ENCODE assay signal across 26 cellular contexts in the genomic region with DNA sequence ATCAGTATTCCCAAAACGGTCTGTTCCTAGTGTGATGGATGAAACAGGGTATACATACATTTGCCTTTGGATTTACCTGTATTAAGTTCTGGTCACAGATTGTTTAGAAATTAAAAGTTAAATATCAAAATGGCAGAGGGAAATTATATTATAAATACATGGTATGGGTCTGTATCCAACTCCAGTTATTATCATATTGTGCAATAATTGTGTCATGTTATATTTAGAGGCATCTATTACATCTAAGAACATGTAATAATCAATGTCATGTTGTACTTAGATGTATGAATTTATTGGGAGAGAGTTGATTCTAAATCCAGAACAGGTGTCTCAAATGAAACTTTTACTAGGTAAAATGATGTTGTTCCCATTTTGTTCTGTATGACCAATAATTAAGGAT.
DNase-seq lines count a peak whose midpoint lies in the region; ATAC-seq, FAIRE-seq and TF ChIP-seq lines count a peak whose summit lies in the region.
"Had no signal": no experiment of that assay in that cellular context is flagged by ENCODE, and none has a peak within 500 bp of the region (broad histone marks: within the 10 kb centered on the region; RNA-seq: fewer than 3 reads in every experiment).

No MANE protein-coding gene starts in this region.

- in situ Hi-C loops in HepG2 (cut with HindIII; ENCODE audit: extremely low pct_ligation_motif_present, low pct_unique_long_range_greater_than_20kb) (no loop called here), K562 (cut with MboI) (no loop called here)

- TF ChIP-seq POLR2A in HepG2 (IDR thresholded peaks at IDR 0.05; ENCODE audit: insufficient read depth in 1 of 2, low read depth in 2 of 2, low read length in 2 of 2) (no peak), right lobe of liver (IDR thresholded peaks at IDR 0.05) (no peak), K562 (conservative IDR thresholded peaks at IDR 0.05) (no peak), stomach (IDR thresholded peaks at IDR 0.05) (no peak)

- TF ChIP-seq RAD21 in HepG2 (CRISPR knock-in tag; IDR thresholded peaks at IDR 0.05) (no peak), K562 (CRISPR knock-in tag; conservative IDR thresholded peaks at IDR 0.05 in 1 of 2, IDR thresholded peaks at IDR 0.05 in 1 of 2) (no peak)

- no TSS peak for BruUV-seq in HepG2 (replicated peaks; lab: Mats Ljungman, UMichigan)
- BruUV-seq in K562 (replicated peaks; lab: Mats Ljungman, UMichigan) = no TSS peak

- FAIRE-seq in HepG2 (lab: Jason Lieb, UNC) (no peak), K562 (lab: Jason Lieb, UNC) (no peak), pancreas (lab: Jason Lieb, UNC) (peak; percentile 32)
- FAIRE-seq: A204.1, GM12878, GM12892, GM18507 had no signal

- no peak for DNase-seq in HepG2 (ENCODE audit: low spot score)
- DNase-seq in right lobe of liver = no peak
- no peak for DNase-seq in K562 (ENCODE audit: extremely low read depth in 1 of 4, low spot score in 3 of 4)
- DNase-seq in pancreas = no peak
- DNase-seq in stomach = no peak
- DNase-seq: 8988T; ACHN; BE2C; C1 segment of cervical spinal cord; CD4-positive, alpha-beta memory T cell; CD4-positive, CD25-positive, alpha-beta regulatory T cell; CD8-positive, alpha-beta memory T cell; COR-L47; DMS 273 treated with DMSO at 0.1 percent for 48 hours; DMS153; DMS53; DMS79; DND-41; EL; GDM1 had no signal

- H4K20me1 ChIP-seq in HepG2 (ENCODE audit: insufficient read depth, low read length) (no peaks in the 10 kb centered on the region), K562 (replicated peaks; ENCODE audit: control insufficient read depth, insufficient read depth, low read length) (no peaks in the 10 kb centered on the region)
- H4K20me1 ChIP-seq: BLaER1 had no signal

- CTCF ChIA-PET in HepG2 (lab: Yijun Ruan, JAX; ENCODE audit: low intra/inter-chr PET ratio, low total read pairs) = no interaction called here
- CTCF ChIA-PET in K562 (lab: Yijun Ruan, JAX; ENCODE audit: low intra/inter-chr PET ratio) = no interaction called here

- POLR2A ChIA-PET in HepG2 (lab: Yijun Ruan, JAX) (no interaction called here), K562 (lab: Yijun Ruan, JAX) (no interaction called here)

- no peaks in the 10 kb centered on the region for H3K9me1 ChIP-seq in K562 (ENCODE audit: control insufficient read depth, insufficient read depth, low read length)

- TF ChIP-seq EP300 in HepG2 (IDR thresholded peaks at IDR 0.05; ENCODE audit: low read depth in 2 of 2, low read length in 2 of 2) = no peak
- TF ChIP-seq EP300 in HepG2 (CRISPR knock-in tag; IDR thresholded peaks at IDR 0.05; ENCODE audit: borderline replicate concordance) = no peak
- TF ChIP-seq EP300 in K562 (IDR thresholded peaks at IDR 0.05; ENCODE audit: low read length) = no peak
- TF ChIP-seq EP300 in stomach (IDR thresholded peaks at IDR 0.05) = no peak

- H3K36me3 ChIP-seq in HepG2 (replicated peaks in 1 of 2; ENCODE audit: control insufficient read depth in 1 of 2, insufficient read depth in 2 of 2, low read length in 2 of 2) (no peaks in the 10 kb centered on the region), right lobe of liver (no peaks in the 10 kb centered on the region), K562 (ENCODE audit: control insufficient read depth, insufficient read depth, low read length) (no peaks in the 10 kb centered on the region), pancreas (no peaks in the 10 kb centered on the region), stomach (no peaks in the 10 kb centered on the region)
- H3K36me3 ChIP-seq: BE2C, BLaER1 had no signal

- H3K4me3 ChIP-seq in HepG2 (replicated peaks in 1 of 3; ENCODE audit: insufficient read depth in 1 of 3, low read depth in 2 of 3, low read length in 3 of 3) (no peak overlapping the region), right lobe of liver (no peak overlapping the region), K562 (no peak overlapping the region), pancreas (no peak overlapping the region), stomach (no peak overlapping the region)
- H3K4me3 ChIP-seq: BLaER1, GM12878 had no signal

- H3K4me1 ChIP-seq in HepG2 (ENCODE audit: insufficient read depth, low read length) (no peaks in the 10 kb centered on the region), right lobe of liver (peaks cover 0 to 3% (median 0%) of the 10 kb centered on the region in 4 donors), K562 (replicated peaks in 1 of 2; ENCODE audit: control insufficient read depth in 2 of 2, insufficient read depth in 2 of 2, low read length in 2 of 2) (no peaks in the 10 kb centered on the region), pancreas (no peaks in the 10 kb centered on the region), stomach (no peaks in the 10 kb centered on the region)
- H3K4me1 ChIP-seq: BE2C, BLaER1 had no signal

- no peak overlapping the region for H3K27ac ChIP-seq in HepG2 (ENCODE audit: extremely low read length, insufficient read depth, low read length)
- H3K27ac ChIP-seq in right lobe of liver = no peak overlapping the region
- no peak overlapping the region for H3K27ac ChIP-seq in K562 (ENCODE audit: extremely low read depth, low read depth, low read length)
- H3K27ac ChIP-seq in pancreas = no peak overlapping the region
- no peak overlapping the region for H3K27ac ChIP-seq in stomach
- H3K27ac ChIP-seq: BLaER1 had no signal

- H3K9me3 ChIP-seq in HepG2 (ENCODE audit: low read length) (no peaks in the 10 kb centered on the region), right lobe of liver (no peaks in the 10 kb centered on the region), K562 (replicated peaks; ENCODE audit: control insufficient read depth, insufficient read depth, low read depth, low read length) (no peaks in the 10 kb centered on the region), pancreas (no peaks in the 10 kb centered on the region), stomach (no peaks in the 10 kb centered on the region)
- H3K9me3 ChIP-seq: BE2C, BLaER1 had no signal

- WGBS in HepG2 (ENCODE audit: low lambda C conversion rate) = 77% methylated on average over 1 of the region's 1 CpG
- 39% methylated on average over 1 of the region's 1 CpG for WGBS in right lobe of liver (ENCODE audit: insufficient coverage, low coverage, low lambda C conversion rate, missing lambda C conversion rate)
- WGBS in K562 (ENCODE audit: insufficient coverage, low coverage, missing lambda C conversion rate) = 0% methylated on average over 1 of the region's 1 CpG
- WGBS in pancreas, 2 donors = 58 to 63% methylated on average over 1 of the region's 1 CpG
- 39 to 62% (median 55%) methylated on average over 1 of the region's 1 CpG for WGBS in stomach, 5 donors

- no peak overlapping the region for H3K9ac ChIP-seq in HepG2 (ENCODE audit: insufficient read depth, low read depth, low read length)
- H3K9ac ChIP-seq in K562 (ENCODE audit: insufficient read depth in 1 of 2, low read depth in 2 of 2, low read length in 2 of 2) = no peak overlapping the region
- H3K9ac ChIP-seq: BLaER1 had no signal

- intact Hi-C loops in HepG2 (cut with micrococcal nuclease; ENCODE audit: unreplicated experiment) = no loop called here
- intact Hi-C loops in right lobe of liver (cut with DNase I) = no loop called here
- intact Hi-C loops in K562 (cut with micrococcal nuclease) = no loop called here
- intact Hi-C loops in pancreas (cut with DNase I) = no loop called here
- intact Hi-C loops in stomach (cut with DNase I; ENCODE audit: low total_unique reads) = no loop called here

- ATAC-seq in HepG2 (no peak), right lobe of liver (no peak), K562 (no peak), pancreas (no peak), HG03432 (IDR thresholded peaks at IDR 0.05; ENCODE audit: unreplicated experiment) (no peak)
- ATAC-seq: GM12878 had no signal

- H3K4me2 ChIP-seq in HepG2 (ENCODE audit: low read depth, low read length) (no peak overlapping the region), K562 (ENCODE audit: insufficient read depth, low read length) (no peak overlapping the region)
- H3K4me2 ChIP-seq: BLaER1 had no signal

- H2AFZ ChIP-seq in HepG2 (ENCODE audit: low read length) (no peak overlapping the region), K562 (ENCODE audit: low read depth, low read length) (no peak overlapping the region)

- H3K79me2 ChIP-seq in HepG2 (ENCODE audit: insufficient read depth, low read length) = no peaks in the 10 kb centered on the region
- no peaks in the 10 kb centered on the region for H3K79me2 ChIP-seq in K562 (ENCODE audit: control insufficient read depth, insufficient read depth, low read length)

- TF ChIP-seq CTCF in HepG2 (CRISPR knock-in tag; IDR thresholded peaks at IDR 0.05) = no peak
- no peak for TF ChIP-seq CTCF in right lobe of liver (IDR thresholded peaks at IDR 0.05)
- no peak for TF ChIP-seq CTCF in K562 (IDR thresholded peaks at IDR 0.05 in 2 of 3, conservative IDR thresholded peaks at IDR 0.05 in 1 of 3; ENCODE audit: insufficient read depth in 2 of 3, low read depth in 1 of 3, low read length in 3 of 3)
- TF ChIP-seq CTCF in pancreas (IDR thresholded peaks at IDR 0.05) = no peak
- TF ChIP-seq CTCF in stomach (IDR thresholded peaks at IDR 0.05) = no peak

- no peaks in the 10 kb centered on the region for H3K27me3 ChIP-seq in HepG2 (ENCODE audit: control insufficient read depth in 1 of 2, insufficient read depth in 2 of 2, low read length in 2 of 2)
- no peaks in the 10 kb centered on the region for H3K27me3 ChIP-seq in right lobe of liver
- no peaks in the 10 kb centered on the region for H3K27me3 ChIP-seq in K562 (ENCODE audit: control insufficient read depth in 2 of 2, insufficient read depth in 2 of 2, low read length in 2 of 2)
- H3K27me3 ChIP-seq in pancreas = no peaks in the 10 kb centered on the region
- no peaks in the 10 kb centered on the region for H3K27me3 ChIP-seq in stomach
- H3K27me3 ChIP-seq: BE2C, BLaER1 had no signal

TF ChIP-seq in HepG2, 621 proteins besides CTCF, POLR2A, EP300 and RAD21 (continues in another document):
- no peak for TF ChIP-seq MTF2 (CRISPR knock-in tag; IDR thresholded peaks at IDR 0.05; ENCODE audit: borderline replicate concordance)

TF ChIP-seq in K562, 482 proteins besides CTCF, POLR2A, EP300 and RAD21 (continues in another document):
- TF ChIP-seq CEBPB (tag; IDR thresholded peaks at IDR 0.05) = peak; percentile 52
